11 cellular contexts compared by ENCODE assay signal in genomic region chr2:7096726-7097352, GRCh38.
DNase-seq lines count a peak whose midpoint lies in the region; ATAC-seq, FAIRE-seq and TF ChIP-seq lines count a peak whose summit lies in the region.
"Had no signal": no experiment of that assay in that cellular context is flagged by ENCODE, and none has a peak within 500 bp of the region (broad histone marks: within the 10 kb centered on the region; RNA-seq: fewer than 3 reads in every experiment).

No MANE protein-coding gene starts in this region.

- BruUV-seq in PC-3 (replicated peaks; lab: Mats Ljungman, UMichigan), result no TSS peak

- H3K4me3 Mint-ChIP-seq in activated CD4-positive, alpha-beta T cell treated with anti-CD3 and anti-CD28 coated beads for 36 hours, result peak overlapping the region; percentile 39
- H3K4me3 Mint-ChIP-seq in activated CD4-positive, alpha-beta T cell treated with anti-CD3 and anti-CD28 coated beads, Interleukin-2, amount 10 ng/mL, durations not matched to agents 7 days and 5 days, result no peak overlapping the region

- no peak for TF ChIP-seq CTCF in PC-3 (conservative IDR thresholded peaks at IDR 0.05; ENCODE audit: low read depth, low read length)
- no peak for TF ChIP-seq CTCF in hepatocyte (IDR thresholded peaks at IDR 0.05; ENCODE audit: poor library complexity)
- TF ChIP-seq CTCF in kidney (IDR thresholded peaks at IDR 0.05; ENCODE audit: borderline replicate concordance, extremely low read depth, insufficient read depth), result no peak

- no peaks in the 10 kb centered on the region for H3F3A ChIP-seq in PC-3 (ENCODE audit: low read length, unreplicated experiment)

- H3K9me2 ChIP-seq in PC-3 (replicated peaks; ENCODE audit: low read length) (no peaks in the 10 kb centered on the region), hepatocyte (replicated peaks; ENCODE audit: insufficient read depth) (no peaks in the 10 kb centered on the region)

- no peak overlapping the region for H3K27ac Mint-ChIP-seq in activated CD4-positive, alpha-beta T cell treated with anti-CD3 and anti-CD28 coated beads for 36 hours
- no peak overlapping the region for H3K27ac Mint-ChIP-seq in activated CD4-positive, alpha-beta T cell treated with anti-CD3 and anti-CD28 coated beads, Interleukin-2, amount 10 ng/mL, durations not matched to agents 7 days and 5 days

- no peaks in the 10 kb centered on the region for H3K27me3 Mint-ChIP-seq in activated CD4-positive, alpha-beta T cell treated with anti-CD3 and anti-CD28 coated beads for 36 hours
- no peaks in the 10 kb centered on the region for H3K27me3 Mint-ChIP-seq in activated CD4-positive, alpha-beta T cell treated with anti-CD3 and anti-CD28 coated beads, Interleukin-2, amount 10 ng/mL, durations not matched to agents 7 days and 5 days

- no peaks in the 10 kb centered on the region for H3K36me3 Mint-ChIP-seq in activated CD4-positive, alpha-beta T cell treated with anti-CD3 and anti-CD28 coated beads for 36 hours (ENCODE audit: low read depth)
- H3K36me3 Mint-ChIP-seq in activated CD4-positive, alpha-beta T cell treated with anti-CD3 and anti-CD28 coated beads, Interleukin-2, amount 10 ng/mL, durations not matched to agents 7 days and 5 days (ENCODE audit: low read depth), result no peaks in the 10 kb centered on the region

- ATAC-seq in activated CD4-positive, alpha-beta T cell treated with anti-CD3 and anti-CD28 coated beads for 36 hours, result no peak
- ATAC-seq in GM18511 (IDR thresholded peaks at IDR 0.05; ENCODE audit: unreplicated experiment) (peak; percentile 3), PC-3 (peak; percentile 12; the same call in 1 of the 2 replicates), HG03342 (IDR thresholded peaks at IDR 0.05; ENCODE audit: unreplicated experiment) (no peak)

- H3K27ac ChIP-seq in PC-3 (ENCODE audit: low read length), result no peak overlapping the region
- no peak overlapping the region for H3K27ac ChIP-seq in hepatocyte
- no peak overlapping the region for H3K27ac ChIP-seq in kidney (ENCODE audit: low read depth in 2 of 2, low read length in 2 of 2)
- H3K27ac ChIP-seq: coronary artery, neutrophil, Peyer's patch had no signal

- H3K4me1 ChIP-seq in PC-3 (ENCODE audit: insufficient read depth, low read length), result no peaks in the 10 kb centered on the region; the same call in 1 of the 2 replicates
- H3K4me1 ChIP-seq in hepatocyte (ENCODE audit: insufficient read depth), result no peaks in the 10 kb centered on the region
- H3K4me1 ChIP-seq in kidney (ENCODE audit: control insufficient read depth in 1 of 2, insufficient read depth in 1 of 2, low read depth in 1 of 2, low read length in 2 of 2), result peaks cover 0 to 5% of the 10 kb centered on the region in 2 donors

- FAIRE-seq in kidney (lab: Jason Lieb, UNC), result no peak

- intact Hi-C loops in activated CD4-positive, alpha-beta T cell treated with anti-CD3 and anti-CD28 coated beads for 36 hours (cut with DNase I, micrococcal nuclease), result loop anchor here (1.0 to 5.0 kb wide), 6 partner anchors 105 to 1588 kb away; partner anchors contain the start of gene ID2 (in 1 of the 2)
- intact Hi-C loops in PC-3 (cut with micrococcal nuclease), result loop anchor here (1.0 to 5.0 kb wide), 3 partner anchors 14 to 1664 kb away; no protein-coding TSS in a partner anchor
- intact Hi-C loops in kidney (cut with DNase I), result no loop called here

- H3K4me3 ChIP-seq in PC-3 (ENCODE audit: low read length), result peak overlapping the region; percentile 58; the same call in 1 of the 2 replicates
- H3K4me3 ChIP-seq in hepatocyte, result no peak overlapping the region
- no peak overlapping the region for H3K4me3 ChIP-seq in kidney (ENCODE audit: low read length in 2 of 2)

- 87% methylated on average over 20 of the region's 20 CpGs for WGBS in hepatocyte (ENCODE audit: low lambda C conversion rate, missing lambda C conversion rate)

- peak overlapping the region; percentile 81 for H3K4me2 ChIP-seq in PC-3 (ENCODE audit: low read length)
- H3K4me2 ChIP-seq in hepatocyte, result peak overlapping the region; percentile 81

- H4K20me1 ChIP-seq in PC-3 (ENCODE audit: low read length), result no peaks in the 10 kb centered on the region
- H4K20me1 ChIP-seq in hepatocyte (ENCODE audit: insufficient read depth, poor library complexity, severe bottlenecking), result no peaks in the 10 kb centered on the region

- no peaks in the 10 kb centered on the region for H3K9me3 Mint-ChIP-seq in activated CD4-positive, alpha-beta T cell treated with anti-CD3 and anti-CD28 coated beads for 36 hours (ENCODE audit: low read depth)
- H3K9me3 Mint-ChIP-seq in activated CD4-positive, alpha-beta T cell treated with anti-CD3 and anti-CD28 coated beads, Interleukin-2, amount 10 ng/mL, durations not matched to agents 7 days and 5 days, result no peaks in the 10 kb centered on the region

- CTCF ChIA-PET in activated CD4-positive, alpha-beta T cell treated with anti-CD3 and anti-CD28 coated beads for 36 hours (lab: Charles Lee), result interaction anchor here (0.8 to 2.9 kb wide), 14 partner anchors 10 to 1596 kb away, joined by 3 to 15 read pairs (median 4); no protein-coding TSS in a partner anchor
- CTCF ChIA-PET in activated CD4-positive, alpha-beta T cell treated with anti-CD3 and anti-CD28 coated beads, Interleukin-2, amount 10 ng/mL, durations not matched to agents 7 days and 5 days (lab: Charles Lee), result interaction anchor here (0.8 to 1.8 kb wide), 4 partner anchors 9 to 18 kb away, joined by 3 to 13 read pairs (median 4); no protein-coding TSS in a partner anchor
- CTCF ChIA-PET in PC-3 (lab: Charles Lee), result interaction anchor here (1.1 kb wide), 1 partner anchor 15 kb away, joined by 5 read pairs; no protein-coding TSS in a partner anchor

- 0 out of 2 replicates have a peak overlapping the region, but pooled peaks have one; percentile 25 for H2AFZ ChIP-seq in PC-3 (ENCODE audit: low read length)
- no peak overlapping the region for H2AFZ ChIP-seq in hepatocyte

- H3K9ac ChIP-seq in PC-3 (ENCODE audit: low read length) (no peak overlapping the region), kidney (ENCODE audit: low read length in 2 of 2) (no peak overlapping the region)

- DNase-seq in activated CD4-positive, alpha-beta T cell treated with anti-CD3 and anti-CD28 coated beads for 36 hours, result no peak
- no peak for DNase-seq in activated CD4-positive, alpha-beta T cell treated with anti-CD3 and anti-CD28 coated beads, Interleukin-2, amount 10 ng/mL, durations not matched to agents 7 days and 5 days
- DNase-seq in PC-3 (no peak), hepatocyte (ENCODE audit: low spot score) (no peak), kidney (no peak), NCI-H345 (lab: John Stamatoyannopoulos, UW) (no peak)

- H3K4me1 Mint-ChIP-seq in activated CD4-positive, alpha-beta T cell treated with anti-CD3 and anti-CD28 coated beads for 36 hours, result peaks cover 6% of the 10 kb centered on the region
- peaks cover 6% of the 10 kb centered on the region for H3K4me1 Mint-ChIP-seq in activated CD4-positive, alpha-beta T cell treated with anti-CD3 and anti-CD28 coated beads, Interleukin-2, amount 10 ng/mL, durations not matched to agents 7 days and 5 days

- POLR2A ChIA-PET in activated CD4-positive, alpha-beta T cell treated with anti-CD3 and anti-CD28 coated beads for 36 hours (lab: Charles Lee), result no interaction called here
- POLR2A ChIA-PET in activated CD4-positive, alpha-beta T cell treated with anti-CD3 and anti-CD28 coated beads, Interleukin-2, amount 10 ng/mL, durations not matched to agents 7 days and 5 days (lab: Charles Lee), result no interaction called here
- POLR2A ChIA-PET in PC-3 (lab: Charles Lee; ENCODE audit: unreplicated experiment), result no interaction called here

- H3K9me3 ChIP-seq in PC-3 (ENCODE audit: low read length) (no peaks in the 10 kb centered on the region), hepatocyte (ENCODE audit: low read depth) (no peaks in the 10 kb centered on the region), kidney (ENCODE audit: control insufficient read depth in 1 of 2, low read length in 2 of 2) (no peaks in the 10 kb centered on the region)
- H3K9me3 ChIP-seq: neutrophil, Peyer's patch had no signal

- H3K36me3 ChIP-seq in PC-3 (ENCODE audit: low read depth, low read length) (no peaks in the 10 kb centered on the region), hepatocyte (replicated peaks; ENCODE audit: insufficient read depth, low read depth) (no peaks in the 10 kb centered on the region), kidney (ENCODE audit: control insufficient read depth in 1 of 2, insufficient read depth in 2 of 2, low read length in 2 of 2) (peaks cover 0 to 3% of the 10 kb centered on the region in 2 donors)
- H3K36me3 ChIP-seq: neutrophil, Peyer's patch had no signal

- H3K27me3 ChIP-seq in PC-3 (ENCODE audit: low read length) (no peaks in the 10 kb centered on the region), hepatocyte (no peaks in the 10 kb centered on the region)
- H3K27me3 ChIP-seq: neutrophil, Peyer's patch had no signal

- H3K79me2 ChIP-seq in PC-3 (ENCODE audit: low read length) (no peaks in the 10 kb centered on the region), hepatocyte (no peaks in the 10 kb centered on the region)

Comparison
In these comparisons a context has a peak if more than half of its experiments do, and no peak if none do; other contexts are left out.
1. ATAC-seq: peak in GM18511 (single experiment) and PC-3 (single experiment); none in activated CD4-positive, alpha-beta T cell treated with anti-CD3 and anti-CD28 coated beads for 36 hours (single experiment) and HG03342 (single experiment).